Comparison of ENCODE assay signal across 8 cellular contexts in genomic region chr2:68907923-68908253, GRCh38. TPM values are rescaled to one million over a fixed set of nuclear protein-coding genes. Genes with fewer than 3 reads are reported as not detected.
DNase-seq lines count a peak whose midpoint lies in the region; ATAC-seq, FAIRE-seq and TF ChIP-seq lines count a peak whose summit lies in the region.

No MANE protein-coding gene starts in this region.

- H4K20me1 ChIP-seq in endothelial cell of umbilical vein (replicated peaks; ENCODE audit: control insufficient read depth, extremely low read depth, insufficient read depth, low read length) = no peaks in the 10 kb centered on the region

- FAIRE-seq in endothelial cell of umbilical vein (lab: Jason Lieb, UNC) = no peak

- ATAC-seq in GM21528 (IDR thresholded peaks at IDR 0.05; ENCODE audit: low FRiP score, unreplicated experiment) (peak; percentile 42), GM21717 (IDR thresholded peaks at IDR 0.05; ENCODE audit: unreplicated experiment) (no peak)

- in situ Hi-C loops in G401 (cut with HindIII; ENCODE audit: low sequenced_read_pairs) = no loop called here
- in situ Hi-C loops in HAP-1 (cut with MboI; ENCODE audit: low sequenced_read_pairs) = loop anchor here (25.0 kb wide), 1 partner anchor 171 kb away; the partner anchor contains the start of gene ARHGAP25

- H3K27ac Mint-ChIP-seq in Calu3 (ENCODE audit: unreplicated experiment) = peak overlapping the region; percentile 96

- H3K4me1 ChIP-seq in endothelial cell of umbilical vein (ENCODE audit: control insufficient read depth, extremely low read depth, insufficient read depth, low read length) = peaks cover 32% of the 10 kb centered on the region
- peaks cover 18% of the 10 kb centered on the region for H3K4me1 ChIP-seq in HAP-1

- BruUV-seq in Calu3 (replicated peaks; lab: Mats Ljungman, UMichigan) (TSS peak; percentile 100), endothelial cell of umbilical vein (replicated peaks; lab: Mats Ljungman, UMichigan) (TSS peak; percentile 99)

- no peaks in the 10 kb centered on the region for H3K9me3 Mint-ChIP-seq in Calu3 (ENCODE audit: low read depth, unreplicated experiment)

- H3K9ac ChIP-seq in endothelial cell of umbilical vein (replicated peaks; ENCODE audit: extremely low read depth, insufficient read depth, low read length) = no peak overlapping the region

- H3K27me3 ChIP-seq in HL-60 (ENCODE audit: insufficient read depth, poor library complexity, severe bottlenecking) (no peaks in the 10 kb centered on the region), endothelial cell of umbilical vein (ENCODE audit: control insufficient read depth in 2 of 2, insufficient read depth in 2 of 2, low read length in 2 of 2) (peaks cover 4 to 7% of the 10 kb centered on the region in 2 experiments), HAP-1 (ENCODE audit: low read depth) (no peaks in the 10 kb centered on the region)

- H3K36me3 ChIP-seq in endothelial cell of umbilical vein (ENCODE audit: control insufficient read depth in 2 of 2, extremely low read depth in 1 of 2, insufficient read depth in 2 of 2, low read length in 2 of 2) (no peaks in the 10 kb centered on the region), HAP-1 (replicated peaks) (no peaks in the 10 kb centered on the region)

- H3K4me3 ChIP-seq in HL-60 (replicated peaks; ENCODE audit: insufficient read depth, low read length) = no peak overlapping the region
- no peak overlapping the region for H3K4me3 ChIP-seq in endothelial cell of umbilical vein (replicated peaks in 1 of 3; ENCODE audit: insufficient read depth in 1 of 3, low read depth in 1 of 3, low read length in 3 of 3)
- H3K4me3 ChIP-seq in HAP-1 = no peak overlapping the region

- intact Hi-C loops in Calu3 (cut with micrococcal nuclease; ENCODE audit: unreplicated experiment) (loop anchor here (5.0 kb wide), 2 partner anchors 76 to 441 kb away; partner anchors contain the start of genes APLF and FBXO48), endothelial cell of umbilical vein (cut with micrococcal nuclease) (loop anchor here (1.0 to 5.0 kb wide), 3 partner anchors 30 to 441 kb away; partner anchors contain the start of genes APLF and FBXO48)

- peak overlapping the region; percentile 87 for H3K27ac ChIP-seq in HL-60 (replicated peaks)
- peak overlapping the region; percentile 43 for H3K27ac ChIP-seq in endothelial cell of umbilical vein (ENCODE audit: insufficient read depth, low read depth, low read length)

- POLR2A ChIA-PET in endothelial cell of umbilical vein (lab: Charles Lee) = interaction anchor here (0.7 to 2.2 kb wide), 4 partner anchors 11 to 58 kb away, joined by 3 to 6 read pairs (median 3); no protein-coding TSS in a partner anchor

- no peak for TF ChIP-seq POLR2A in endothelial cell of umbilical vein (IDR thresholded peaks at IDR 0.05; ENCODE audit: low read depth, low read length)

- dilution Hi-C loops in endothelial cell of umbilical vein (cut with MboI; ENCODE audit: extremely low pct_ligation_motif_present, low sequenced_read_pairs) = no loop called here

- CTCF ChIA-PET in Calu3 (lab: Charles Lee) (interaction anchor here (0.5 to 2.6 kb wide), 10 partner anchors 13 to 445 kb away, joined by 3 to 28 read pairs (median 5); partner anchors contain the start of genes APLF and FBXO48), endothelial cell of umbilical vein (lab: Charles Lee) (interaction anchor here (0.8 to 6.5 kb wide), 27 partner anchors 11 to 445 kb away, joined by 3 to 146 read pairs (median 5); no protein-coding TSS in a partner anchor)

- H3K4me3 Mint-ChIP-seq in Calu3 (ENCODE audit: low read depth, unreplicated experiment) = no peak overlapping the region

- H3K36me3 Mint-ChIP-seq in Calu3 (ENCODE audit: insufficient read depth, unreplicated experiment) = peaks cover 5% of the 10 kb centered on the region

- TF ChIP-seq CTCF in Calu3 (IDR thresholded peaks at IDR 0.05; ENCODE audit: unreplicated experiment) (no peak), HL-60 (IDR thresholded peaks at IDR 0.05; ENCODE audit: insufficient read depth, low read length) (no peak), endothelial cell of umbilical vein (IDR thresholded peaks at IDR 0.05; ENCODE audit: extremely low read depth in 1 of 2, insufficient read depth in 1 of 2, low read depth in 1 of 2, low read length in 2 of 2) (no peak)

- H3K4me2 ChIP-seq in endothelial cell of umbilical vein (ENCODE audit: insufficient read depth, low read length) = no peak overlapping the region

- H3K79me2 ChIP-seq in endothelial cell of umbilical vein (ENCODE audit: control insufficient read depth, insufficient read depth, low read length) = no peaks in the 10 kb centered on the region

- H3K27me3 Mint-ChIP-seq in Calu3 (ENCODE audit: unreplicated experiment) = peaks cover 10% of the 10 kb centered on the region

- peaks cover 34% of the 10 kb centered on the region for H3K4me1 Mint-ChIP-seq in Calu3 (ENCODE audit: low read depth, unreplicated experiment)

- no peaks in the 10 kb centered on the region for H3K9me1 ChIP-seq in endothelial cell of umbilical vein (replicated peaks; ENCODE audit: control insufficient read depth, extremely low read depth, insufficient read depth, low read length)

- no peak overlapping the region for H2AFZ ChIP-seq in endothelial cell of umbilical vein (ENCODE audit: low read depth, low read length)

- H3K9me3 ChIP-seq in endothelial cell of umbilical vein (replicated peaks; ENCODE audit: control insufficient read depth, insufficient read depth, low read length) (no peaks in the 10 kb centered on the region), HAP-1 (no peaks in the 10 kb centered on the region)

- no peak for DNase-seq in Calu3
- DNase-seq in HL-60 (ENCODE audit: low read depth in 1 of 2, low spot score in 1 of 2) = no peak
- DNase-seq in endothelial cell of umbilical vein (ENCODE audit: low read depth, low spot score) = no peak
- DNase-seq in globus pallidus (ENCODE audit: low spot score) = no peak
- no peak for DNase-seq in G401 (ENCODE audit: low spot score)
- no peak for DNase-seq in HAP-1 (ENCODE audit: low spot score in 2 of 2)

TF ChIP-seq in endothelial cell of umbilical vein, 7 proteins besides CTCF, POLR2A, EP300 and RAD21:
- TF ChIP-seq JUN (IDR thresholded peaks at IDR 0.05; ENCODE audit: borderline replicate concordance, insufficient read depth, insufficient read length, low read depth) (no peak), FOS (IDR thresholded peaks at IDR 0.05; ENCODE audit: borderline replicate concordance, insufficient read depth, low read length) (no peak), POLR2AphosphoS5 (IDR thresholded peaks at IDR 0.05; ENCODE audit: insufficient read depth, low read depth, low read length) (no peak), EZH2 (IDR thresholded peaks at IDR 0.05; ENCODE audit: borderline replicate concordance, low read depth, low read length, severe bottlenecking) (no peak), MAX (IDR thresholded peaks at IDR 0.05; ENCODE audit: insufficient read depth, insufficient read length) (no peak), MYC (IDR thresholded peaks at IDR 0.05; ENCODE audit: low read depth, low read length) (no peak), GATA2 (IDR thresholded peaks at IDR 0.05; ENCODE audit: insufficient read depth, insufficient read length, low read depth, low read length) (no peak)

RNA-seq across cellular contexts. Expression of gene BMP10, which starts 36.7 kb away (rescaled TPM):
- total RNA-seq in Calu3 (2022) (not detected in 2 replicates), endothelial cell of umbilical vein (not detected in 2 replicates)
- polyA plus RNA-seq in endothelial cell of umbilical vein = not detected in 2 replicates
- not detected in 2 replicates for polyA plus RNA-seq in endothelial cell of umbilical vein (2011; cell fraction: cytosol; rRNA removed)
- polyA plus RNA-seq in endothelial cell of umbilical vein (2011; cell fraction: nucleus; rRNA removed) = not detected in 2 replicates
- polyA plus RNA-seq in endothelial cell of umbilical vein (2012) = not detected in 2 replicates
- polyA minus RNA-seq in endothelial cell of umbilical vein = not detected in 2 replicates
- not detected for polyA minus RNA-seq in endothelial cell of umbilical vein (2011; cell fraction: cytosol; rRNA and poly(A)+ RNA removed)
- not detected in 2 replicates for polyA minus RNA-seq in endothelial cell of umbilical vein (2011; cell fraction: nucleus; rRNA and poly(A)+ RNA removed)
- not detected in 2 replicates for total RNA-seq in G401 (2014; rRNA removed; shearing (Covaris generic))

RNA-seq across cellular contexts. Expression of gene GKN2, which starts 44.8 kb away (rescaled TPM):
- total RNA-seq in Calu3 (2022) (not detected in 2 replicates), endothelial cell of umbilical vein (not detected in 2 replicates)
- polyA plus RNA-seq in endothelial cell of umbilical vein = not detected in 2 replicates
- polyA plus RNA-seq in endothelial cell of umbilical vein (2011; cell fraction: cytosol; rRNA removed) = not detected in 2 replicates
- polyA plus RNA-seq in endothelial cell of umbilical vein (2011; cell fraction: nucleus; rRNA removed) = not detected in 2 replicates
- not detected in 2 replicates for polyA plus RNA-seq in endothelial cell of umbilical vein (2012)
- not detected in 2 replicates for polyA minus RNA-seq in endothelial cell of umbilical vein
- not detected for polyA minus RNA-seq in endothelial cell of umbilical vein (2011; cell fraction: cytosol; rRNA and poly(A)+ RNA removed)
- polyA minus RNA-seq in endothelial cell of umbilical vein (2011; cell fraction: nucleus; rRNA and poly(A)+ RNA removed) = not detected in 2 replicates
- not detected in 2 replicates for total RNA-seq in G401 (2014; rRNA removed; shearing (Covaris generic))
